Comparison of ENCODE assay signal across 18 cellular contexts in genomic region chr11:70603756-70604211, GRCh38.
A peak's percentile ranks its signal among the peaks of the same experiment; 100 is the strongest.
DNase-seq lines count a peak whose midpoint lies in the region; ATAC-seq and TF ChIP-seq lines count a peak whose summit lies in the region.
"Had no signal": no experiment of that assay in that cellular context is flagged by ENCODE, and none has a peak within 500 bp of the region (broad histone marks: within the 10 kb centered on the region; RNA-seq: fewer than 3 reads in every experiment).

No MANE protein-coding gene starts in this region.

- H3K36me3 Mint-ChIP-seq in activated naive CD4-positive, alpha-beta T cell treated with anti-CD3 and anti-CD28 coated beads, Interleukin-2, amount 10 ng/mL, durations not matched to agents 7 days and 5 days = no peaks in the 10 kb centered on the region
- H3K36me3 Mint-ChIP-seq: activated naive CD4-positive, alpha-beta T cell treated with anti-CD3 and anti-CD28 coated beads, Interleukin-2, amount 50 U/mL, for 24 hours; CD4-positive, alpha-beta memory T cell; immature natural killer cell had no signal

- H3K27ac ChIP-seq in WERI-Rb-1 = no peak overlapping the region
- H3K27ac ChIP-seq: body of pancreas had no signal

- DNase-seq in activated naive CD4-positive, alpha-beta T cell treated with anti-CD3 and anti-CD28 coated beads, Interleukin-2, amount 10 ng/mL, durations not matched to agents 7 days and 5 days = no peak
- DNase-seq in activated naive CD4-positive, alpha-beta T cell treated with Interleukin-2 at 50 U/mL for 16 hours = no peak
- DNase-seq in NCI-H526 (lab: John Stamatoyannopoulos, UW) (peak; percentile 99), germinal center (ENCODE audit: low spot score) (peak; percentile 14), WERI-Rb-1 (no peak)
- no peak for DNase-seq in activated T-cell treated with anti-CD3 and anti-CD28 coated beads, Interleukin-2, amount 50 U/mL, for 48 hours
- DNase-seq: activated CD8-positive, alpha-beta memory T cell treated with anti-CD3 and anti-CD28 coated beads, Interleukin-2, amount 50 U/mL, for 48 hours; body of pancreas; CD4-positive, alpha-beta memory T cell; dermis blood vessel endothelial cell; erythroblast; immature natural killer cell; NCI-H1436 treated with DMSO at 0.1 percent for 48 hours; SIG-M5; stimulated activated naive CD4-positive, alpha-beta T cell had no signal

- H3K4me3 Mint-ChIP-seq in activated naive CD4-positive, alpha-beta T cell treated with anti-CD3 and anti-CD28 coated beads, Interleukin-2, amount 10 ng/mL, durations not matched to agents 7 days and 5 days = no peak overlapping the region
- H3K4me3 Mint-ChIP-seq: activated naive CD4-positive, alpha-beta T cell treated with anti-CD3 and anti-CD28 coated beads, Interleukin-2, amount 50 U/mL, for 24 hours; CD4-positive, alpha-beta memory T cell; immature natural killer cell had no signal

- no peak for TF ChIP-seq CTCF in WERI-Rb-1 (IDR thresholded peaks at IDR 0.05; ENCODE audit: low read depth, low read length)

- CTCF ChIA-PET in activated naive CD4-positive, alpha-beta T cell treated with anti-CD3 and anti-CD28 coated beads, Interleukin-2, amount 10 ng/mL, durations not matched to agents 7 days and 5 days (lab: Charles Lee) = no interaction called here

- H3K27ac Mint-ChIP-seq in activated naive CD4-positive, alpha-beta T cell treated with anti-CD3 and anti-CD28 coated beads, Interleukin-2, amount 10 ng/mL, durations not matched to agents 7 days and 5 days = peak overlapping the region; percentile 37
- H3K27ac Mint-ChIP-seq: activated naive CD4-positive, alpha-beta T cell treated with anti-CD3 and anti-CD28 coated beads, Interleukin-2, amount 50 U/mL, for 24 hours; CD4-positive, alpha-beta memory T cell; immature natural killer cell had no signal

- no peak overlapping the region for H3K4me3 ChIP-seq in WERI-Rb-1 (ENCODE audit: low read depth, low read length)
- H3K4me3 ChIP-seq: body of pancreas had no signal

- H3K4me1 Mint-ChIP-seq in activated naive CD4-positive, alpha-beta T cell treated with anti-CD3 and anti-CD28 coated beads, Interleukin-2, amount 10 ng/mL, durations not matched to agents 7 days and 5 days = no peaks in the 10 kb centered on the region
- H3K4me1 Mint-ChIP-seq: activated naive CD4-positive, alpha-beta T cell treated with anti-CD3 and anti-CD28 coated beads, Interleukin-2, amount 50 U/mL, for 24 hours; CD4-positive, alpha-beta memory T cell; immature natural killer cell had no signal

- no peaks in the 10 kb centered on the region for H3K9me3 Mint-ChIP-seq in activated naive CD4-positive, alpha-beta T cell treated with anti-CD3 and anti-CD28 coated beads, Interleukin-2, amount 10 ng/mL, durations not matched to agents 7 days and 5 days
- H3K9me3 Mint-ChIP-seq: activated naive CD4-positive, alpha-beta T cell treated with anti-CD3 and anti-CD28 coated beads, Interleukin-2, amount 50 U/mL, for 24 hours; CD4-positive, alpha-beta memory T cell; immature natural killer cell had no signal

- no peaks in the 10 kb centered on the region for H3K27me3 ChIP-seq in WERI-Rb-1 (ENCODE audit: insufficient read depth, low read depth, severe bottlenecking)
- H3K27me3 ChIP-seq: body of pancreas had no signal

- H3K9me3 ChIP-seq in WERI-Rb-1 (ENCODE audit: severe bottlenecking) = no peaks in the 10 kb centered on the region
- H3K9me3 ChIP-seq: body of pancreas had no signal

- ATAC-seq in HG03469 (IDR thresholded peaks at IDR 0.05; ENCODE audit: unreplicated experiment) = no peak
- ATAC-seq in HG03196 (IDR thresholded peaks at IDR 0.05; ENCODE audit: unreplicated experiment) = no peak
- ATAC-seq: body of pancreas had no signal

- H3K36me3 ChIP-seq in WERI-Rb-1 = no peaks in the 10 kb centered on the region

- peaks cover 33% of the 10 kb centered on the region for H3K27me3 Mint-ChIP-seq in activated naive CD4-positive, alpha-beta T cell treated with anti-CD3 and anti-CD28 coated beads, Interleukin-2, amount 10 ng/mL, durations not matched to agents 7 days and 5 days
- H3K27me3 Mint-ChIP-seq: activated naive CD4-positive, alpha-beta T cell treated with anti-CD3 and anti-CD28 coated beads, Interleukin-2, amount 50 U/mL, for 24 hours; CD4-positive, alpha-beta memory T cell had no signal

Comparison
In these comparisons a context has a peak if more than half of its experiments do, and no peak if none do; other contexts are left out.
1. DNase-seq: peak in NCI-H526 (2 of 2) and germinal center (single experiment); none in activated naive CD4-positive, alpha-beta T cell treated with anti-CD3 and anti-CD28 coated beads, Interleukin-2, amount 10 ng/mL, durations not matched to agents 7 days and 5 days (single experiment), activated naive CD4-positive, alpha-beta T cell treated with Interleukin-2 at 50 U/mL for 16 hours (single experiment), WERI-Rb-1 (single experiment) and activated T-cell treated with anti-CD3 and anti-CD28 coated beads, Interleukin-2, amount 50 U/mL, for 48 hours (0 of 2).